ENCODE assay signal across 1 cellular context in the genomic region with DNA sequence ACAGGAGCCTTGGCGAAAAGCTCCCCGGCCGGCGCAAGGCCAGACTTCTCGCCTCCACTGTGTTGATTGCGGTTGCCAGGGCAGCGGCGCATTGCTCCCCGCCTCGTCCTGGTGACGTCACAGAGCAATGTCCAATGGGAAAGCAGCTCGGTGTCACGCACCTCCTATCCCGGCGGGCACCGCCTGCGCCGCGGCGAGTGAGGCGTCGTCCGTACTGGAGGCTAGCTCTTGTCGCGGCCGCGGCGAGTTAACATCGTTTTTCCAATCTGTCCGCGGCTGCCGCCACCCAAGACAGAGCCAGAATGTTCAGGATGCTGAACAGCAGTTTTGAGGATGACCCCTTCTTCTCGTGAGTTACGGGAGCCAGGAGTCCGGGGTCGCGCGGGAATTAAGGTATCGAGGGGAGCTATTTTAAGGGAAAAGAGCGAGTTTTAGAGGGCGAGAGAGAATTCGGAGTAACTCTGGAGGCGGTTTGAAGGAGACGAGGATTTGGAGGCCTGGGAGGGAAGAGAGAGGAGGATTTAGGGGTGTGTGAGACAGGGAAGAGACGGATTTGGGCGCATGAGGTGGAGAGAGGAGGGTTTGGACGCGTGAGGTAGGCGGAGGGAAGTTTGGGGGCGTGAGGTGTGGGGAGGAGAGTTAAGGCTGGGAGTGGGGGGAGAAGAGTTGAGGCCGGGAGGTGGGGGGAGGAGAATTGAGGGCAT.
TF ChIP-seq lines count a peak whose summit lies in the region.

A gene with protein sequence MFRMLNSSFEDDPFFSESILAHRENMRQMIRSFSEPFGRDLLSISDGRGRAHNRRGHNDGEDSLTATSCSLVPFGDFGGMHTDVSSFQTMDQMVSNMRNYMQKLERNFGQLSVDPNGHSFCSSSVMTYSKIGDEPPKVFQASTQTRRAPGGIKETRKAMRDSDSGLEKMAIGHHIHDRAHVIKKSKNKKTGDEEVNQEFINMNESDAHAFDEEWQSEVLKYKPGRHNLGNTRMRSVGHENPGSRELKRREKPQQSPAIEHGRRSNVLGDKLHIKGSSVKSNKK (plus strand): TSS at position 196 of the 704 bp plus-strand sequence. CDS start 107 bp downstream, at position 303.

TF ChIP-seq in K562, 482 proteins besides CTCF, POLR2A, EP300 and RAD21 (continued from another document and continues in another):
- no peak for TF ChIP-seq CUX1 (CRISPR knock-in tag; IDR thresholded peaks at IDR 0.05)
- no peak for TF ChIP-seq ZNF232 (CRISPR knock-in tag; IDR thresholded peaks at IDR 0.05)
- no peak for TF ChIP-seq HNRNPH1 (optimal IDR thresholded peaks at IDR 0.05; ENCODE audit: low read depth, low read length)
- peak; percentile 54; the same call in 1 of the 2 replicates for TF ChIP-seq HDAC2 (IDR thresholded peaks at IDR 0.05)
- TF ChIP-seq NEUROD1 (IDR thresholded peaks at IDR 0.05; ENCODE audit: borderline replicate concordance, low read depth, low read length, partially characterized antibody) = peak; percentile 87
- peak in 1 of 2 experiments; percentile 65; a peak in 1 of 4 replicates for TF ChIP-seq TBL1XR1 (IDR thresholded peaks at IDR 0.05; ENCODE audit: low read length in 2 of 2)
- TF ChIP-seq SMARCE1 (IDR thresholded peaks at IDR 0.05) = peak; percentile 42
- peak; percentile 75; the same call in 1 of the 2 replicates for TF ChIP-seq LCOR (CRISPR knock-in tag; IDR thresholded peaks at IDR 0.05)
- TF ChIP-seq ZNF253 (CRISPR knock-in tag; conservative IDR thresholded peaks at IDR 0.05) = no peak
- no peak for TF ChIP-seq SETDB1 (IDR thresholded peaks at IDR 0.05; ENCODE audit: low read length)
- TF ChIP-seq TCF3 (CRISPR knock-in tag; IDR thresholded peaks at IDR 0.05) = peak; percentile 30; the same call in 1 of the 2 replicates
- no peak for TF ChIP-seq PHTF2 (CRISPR knock-in tag; IDR thresholded peaks at IDR 0.05)
- TF ChIP-seq TAF1 (IDR thresholded peaks at IDR 0.05; ENCODE audit: control insufficient read depth, extremely low read depth, insufficient read depth, low read length, severe bottlenecking) = peak; percentile 25
- TF ChIP-seq MBD2 (IDR thresholded peaks at IDR 0.05; ENCODE audit: borderline replicate concordance, low read depth) = peak; percentile 47; the same call in 1 of the 2 replicates
- TF ChIP-seq MLX (CRISPR knock-in tag; conservative IDR thresholded peaks at IDR 0.05) = no peak; a peak in 1 of 4 replicates
- TF ChIP-seq ZNF12 (CRISPR knock-in tag; IDR thresholded peaks at IDR 0.05) = peak; percentile 92
- TF ChIP-seq MTA2 (IDR thresholded peaks at IDR 0.05; ENCODE audit: low read depth) = peak; percentile 24; the same call in 1 of the 2 replicates
- TF ChIP-seq ARID4B (CRISPR knock-in tag; IDR thresholded peaks at IDR 0.05) = peak; percentile 45; the same call in 1 of the 2 replicates
- peak; percentile 49 for TF ChIP-seq CCNT2 (IDR thresholded peaks at IDR 0.05; ENCODE audit: borderline replicate concordance, extremely low read depth, insufficient read length, low read depth, low read length)
- TF ChIP-seq ZMIZ1 (IDR thresholded peaks at IDR 0.05; ENCODE audit: low read depth in 2 of 2, low read length in 2 of 2) = no peak
- peak; percentile 99 for TF ChIP-seq FOXJ2 (tag; IDR thresholded peaks at IDR 0.05)
- TF ChIP-seq, protein P1, sequence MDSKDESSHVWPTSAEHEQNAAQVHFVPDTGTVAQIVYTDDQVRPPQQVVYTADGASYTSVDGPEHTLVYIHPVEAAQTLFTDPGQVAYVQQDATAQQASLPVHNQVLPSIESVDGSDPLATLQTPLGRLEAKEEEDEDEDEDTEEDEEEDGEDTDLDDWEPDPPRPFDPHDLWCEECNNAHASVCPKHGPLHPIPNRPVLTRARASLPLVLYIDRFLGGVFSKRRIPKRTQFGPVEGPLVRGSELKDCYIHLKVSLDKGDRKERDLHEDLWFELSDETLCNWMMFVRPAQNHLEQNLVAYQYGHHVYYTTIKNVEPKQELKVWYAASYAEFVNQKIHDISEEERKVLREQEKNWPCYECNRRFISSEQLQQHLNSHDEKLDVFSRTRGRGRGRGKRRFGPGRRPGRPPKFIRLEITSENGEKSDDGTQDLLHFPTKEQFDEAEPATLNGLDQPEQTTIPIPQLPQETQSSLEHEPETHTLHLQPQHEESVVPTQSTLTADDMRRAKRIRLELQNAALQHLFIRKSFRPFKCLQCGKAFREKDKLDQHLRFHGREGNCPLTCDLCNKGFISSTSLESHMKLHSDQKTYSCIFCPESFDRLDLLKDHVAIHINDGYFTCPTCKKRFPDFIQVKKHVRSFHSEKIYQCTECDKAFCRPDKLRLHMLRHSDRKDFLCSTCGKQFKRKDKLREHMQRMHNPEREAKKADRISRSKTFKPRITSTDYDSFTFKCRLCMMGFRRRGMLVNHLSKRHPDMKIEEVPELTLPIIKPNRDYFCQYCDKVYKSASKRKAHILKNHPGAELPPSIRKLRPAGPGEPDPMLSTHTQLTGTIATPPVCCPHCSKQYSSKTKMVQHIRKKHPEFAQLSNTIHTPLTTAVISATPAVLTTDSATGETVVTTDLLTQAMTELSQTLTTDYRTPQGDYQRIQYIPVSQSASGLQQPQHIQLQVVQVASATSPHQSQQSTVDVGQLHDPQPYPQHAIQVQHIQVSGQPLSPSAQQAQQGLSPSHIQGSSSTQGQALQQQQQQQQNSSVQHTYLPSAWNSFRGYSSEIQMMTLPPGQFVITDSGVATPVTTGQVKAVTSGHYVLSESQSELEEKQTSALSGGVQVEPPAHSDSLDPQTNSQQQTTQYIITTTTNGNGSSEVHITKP (IDR thresholded peaks at IDR 0.05; ENCODE audit: partially characterized antibody) = no peak
- peak; percentile 40; the same call in 1 of the 2 replicates for TF ChIP-seq SMARCA5 (IDR thresholded peaks at IDR 0.05)
- TF ChIP-seq, protein P2, sequence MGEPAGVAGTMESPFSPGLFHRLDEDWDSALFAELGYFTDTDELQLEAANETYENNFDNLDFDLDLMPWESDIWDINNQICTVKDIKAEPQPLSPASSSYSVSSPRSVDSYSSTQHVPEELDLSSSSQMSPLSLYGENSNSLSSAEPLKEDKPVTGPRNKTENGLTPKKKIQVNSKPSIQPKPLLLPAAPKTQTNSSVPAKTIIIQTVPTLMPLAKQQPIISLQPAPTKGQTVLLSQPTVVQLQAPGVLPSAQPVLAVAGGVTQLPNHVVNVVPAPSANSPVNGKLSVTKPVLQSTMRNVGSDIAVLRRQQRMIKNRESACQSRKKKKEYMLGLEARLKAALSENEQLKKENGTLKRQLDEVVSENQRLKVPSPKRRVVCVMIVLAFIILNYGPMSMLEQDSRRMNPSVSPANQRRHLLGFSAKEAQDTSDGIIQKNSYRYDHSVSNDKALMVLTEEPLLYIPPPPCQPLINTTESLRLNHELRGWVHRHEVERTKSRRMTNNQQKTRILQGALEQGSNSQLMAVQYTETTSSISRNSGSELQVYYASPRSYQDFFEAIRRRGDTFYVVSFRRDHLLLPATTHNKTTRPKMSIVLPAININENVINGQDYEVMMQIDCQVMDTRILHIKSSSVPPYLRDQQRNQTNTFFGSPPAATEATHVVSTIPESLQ (CRISPR knock-in tag; IDR thresholded peaks at IDR 0.05) = peak; percentile 95
